In the genomic region with DNA sequence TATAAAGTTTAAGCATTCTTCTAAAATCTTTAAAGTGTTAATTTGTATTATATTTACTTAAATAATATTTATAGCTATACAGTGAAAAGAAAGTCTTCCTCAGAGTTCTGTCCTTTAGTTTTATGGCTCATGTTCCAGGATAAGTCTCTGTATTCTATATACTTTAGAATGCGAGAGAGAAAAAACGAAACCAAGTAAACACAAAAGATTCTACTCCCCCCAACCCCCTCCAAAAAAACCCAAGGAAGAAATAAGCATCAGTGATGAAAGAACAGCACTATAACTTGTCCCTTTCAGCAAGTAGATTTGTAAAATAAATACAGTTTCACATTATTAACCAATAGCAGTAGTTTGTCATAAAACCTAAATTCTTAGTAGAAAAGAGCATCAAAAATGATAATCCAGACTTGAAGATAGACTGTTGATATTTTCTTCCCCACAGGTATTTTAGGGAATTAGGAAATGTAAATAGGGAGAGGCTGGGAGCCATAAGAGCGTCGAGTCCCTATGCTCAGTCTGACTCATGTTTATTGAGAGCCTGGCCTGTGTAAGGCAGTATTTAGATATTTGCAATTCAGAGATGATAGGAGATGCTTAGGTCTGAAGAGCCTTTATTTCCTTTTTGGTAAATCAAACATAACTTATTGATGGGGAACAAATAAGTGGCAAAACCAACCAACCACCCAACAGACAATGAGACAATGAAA, we compare ENCODE assay signal across 1 cellular context.
TF ChIP-seq lines count a peak whose summit lies in the region.

No MANE protein-coding gene starts in this region.

TF ChIP-seq in IMR-90, 13 proteins besides CTCF, POLR2A, EP300 and RAD21 (continued from another document):
- TF ChIP-seq MAZ (IDR thresholded peaks at IDR 0.05; ENCODE audit: borderline replicate concordance, low read depth, low read length) (no peak), SMC3 (IDR thresholded peaks at IDR 0.05; ENCODE audit: low read depth, low read length) (no peak), RCOR1 (IDR thresholded peaks at IDR 0.05; ENCODE audit: insufficient replicate concordance, low read length) (no peak), FOS (IDR thresholded peaks at IDR 0.05; ENCODE audit: low read depth, low read length) (no peak), RFX5 (IDR thresholded peaks at IDR 0.05; ENCODE audit: low read depth, low read length) (no peak)
- TF ChIP-seq, protein P1, sequence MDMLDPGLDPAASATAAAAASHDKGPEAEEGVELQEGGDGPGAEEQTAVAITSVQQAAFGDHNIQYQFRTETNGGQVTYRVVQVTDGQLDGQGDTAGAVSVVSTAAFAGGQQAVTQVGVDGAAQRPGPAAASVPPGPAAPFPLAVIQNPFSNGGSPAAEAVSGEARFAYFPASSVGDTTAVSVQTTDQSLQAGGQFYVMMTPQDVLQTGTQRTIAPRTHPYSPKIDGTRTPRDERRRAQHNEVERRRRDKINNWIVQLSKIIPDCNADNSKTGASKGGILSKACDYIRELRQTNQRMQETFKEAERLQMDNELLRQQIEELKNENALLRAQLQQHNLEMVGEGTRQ (IDR thresholded peaks at IDR 0.05; ENCODE audit: low read depth, low read length) = no peak
